8 cellular contexts compared by ENCODE assay signal in genomic region chr14:21978184-21978998, GRCh38.
DNase-seq lines count a peak whose midpoint lies in the region; ATAC-seq and TF ChIP-seq lines count a peak whose summit lies in the region.

No MANE protein-coding gene starts in this region.

- no peaks in the 10 kb centered on the region for H3K79me2 ChIP-seq in MM.1S (ENCODE audit: low read length)

- H3K4me1 ChIP-seq in MM.1S (ENCODE audit: low read length) = no peaks in the 10 kb centered on the region
- peaks cover 0 to 4% of the 10 kb centered on the region in 2 donors for H3K4me1 ChIP-seq in naive thymus-derived CD4-positive, alpha-beta T cell (ENCODE audit: control insufficient read depth in 2 of 2, insufficient read depth in 2 of 2, low read length in 2 of 2)

- 0 out of 2 replicates have a peak overlapping the region, but pooled peaks have one; percentile 11 for H2AFZ ChIP-seq in MM.1S (ENCODE audit: low read length)

- no peak overlapping the region for H3K9ac ChIP-seq in MM.1S (ENCODE audit: low read length)

- H3K27me3 Mint-ChIP-seq in activated CD4-positive, alpha-beta T cell treated with anti-CD3 and anti-CD28 coated beads, Interleukin-2, amount 10 ng/mL, durations not matched to agents 7 days and 5 days = peaks cover 3% of the 10 kb centered on the region
- H3K27me3 Mint-ChIP-seq in effector memory CD8-positive, alpha-beta T cell = peaks cover 0 to 10% of the 10 kb centered on the region in 2 donors
- H3K27me3 Mint-ChIP-seq in naive thymus-derived CD4-positive, alpha-beta T cell = peaks cover 0 to 31% (median 0%) of the 10 kb centered on the region in 5 donors

- H3K4me3 Mint-ChIP-seq in activated CD4-positive, alpha-beta T cell treated with anti-CD3 and anti-CD28 coated beads, Interleukin-2, amount 10 ng/mL, durations not matched to agents 7 days and 5 days = peak overlapping the region; percentile 73
- H3K4me3 Mint-ChIP-seq in effector memory CD8-positive, alpha-beta T cell = peak overlapping the region; percentile 64 to 70
- H3K4me3 Mint-ChIP-seq in naive thymus-derived CD4-positive, alpha-beta T cell = peak overlapping the region; percentile 43 to 84 (median 74)

- H3K4me3 ChIP-seq in MM.1S (ENCODE audit: low read length) = no peak overlapping the region
- H3K4me3 ChIP-seq in naive thymus-derived CD4-positive, alpha-beta T cell (ENCODE audit: low read length) = peak overlapping the region; percentile 9

- intact Hi-C loops in naive thymus-derived CD4-positive, alpha-beta T cell (cut with micrococcal nuclease) = loop anchor here (1.0 to 5.0 kb wide), 9 partner anchors 10 to 592 kb away; no protein-coding TSS in a partner anchor

- H3K36me3 Mint-ChIP-seq in activated CD4-positive, alpha-beta T cell treated with anti-CD3 and anti-CD28 coated beads, Interleukin-2, amount 10 ng/mL, durations not matched to agents 7 days and 5 days (ENCODE audit: low read depth) = no peaks in the 10 kb centered on the region
- H3K36me3 Mint-ChIP-seq in effector memory CD8-positive, alpha-beta T cell (ENCODE audit: insufficient read depth) = no peaks in the 10 kb centered on the region
- H3K36me3 Mint-ChIP-seq in naive thymus-derived CD4-positive, alpha-beta T cell = no peaks in the 10 kb centered on the region

- DNase-seq in A172 (ENCODE audit: low spot score) (peak; percentile 13), MM.1S (peak; percentile 59), NCI-H2029 treated with DMSO at 0.1 percent for 48 hours (lab: John Stamatoyannopoulos, UW) (no peak)
- peak; percentile 79 for DNase-seq in activated CD4-positive, alpha-beta T cell treated with anti-CD3 and anti-CD28 coated beads, Interleukin-2, amount 10 ng/mL, durations not matched to agents 7 days and 5 days
- DNase-seq in effector memory CD8-positive, alpha-beta T cell = peak; percentile 51 to 64 (median 58)
- DNase-seq in naive thymus-derived CD4-positive, alpha-beta T cell = peak; percentile 20 to 71 (median 61)

- H3K36me3 ChIP-seq in MM.1S (replicated peaks; ENCODE audit: insufficient read depth, low read length) = no peaks in the 10 kb centered on the region
- H3K36me3 ChIP-seq in naive thymus-derived CD4-positive, alpha-beta T cell (ENCODE audit: control insufficient read depth in 2 of 3, insufficient read depth in 3 of 3, low read length in 3 of 3) = no peaks in the 10 kb centered on the region

- POLR2A ChIA-PET in activated CD4-positive, alpha-beta T cell treated with anti-CD3 and anti-CD28 coated beads, Interleukin-2, amount 10 ng/mL, durations not matched to agents 7 days and 5 days (lab: Charles Lee) = interaction anchor here (0.7 kb wide), 1 partner anchor 9 kb away, joined by 3 read pairs; no protein-coding TSS in a partner anchor
- POLR2A ChIA-PET in naive thymus-derived CD4-positive, alpha-beta T cell (lab: Charles Lee) = interaction anchor here (1.0 to 2.6 kb wide), 12 partner anchors 10 to 592 kb away, joined by 3 to 15 read pairs (median 4); no protein-coding TSS in a partner anchor

- H3K27ac ChIP-seq in MM.1S (ENCODE audit: low read length) = no peak overlapping the region
- H3K27ac ChIP-seq in naive thymus-derived CD4-positive, alpha-beta T cell (ENCODE audit: low read depth, low read length) = peak overlapping the region; percentile 26

- no peaks in the 10 kb centered on the region for H4K20me1 ChIP-seq in MM.1S (ENCODE audit: insufficient read depth, low read length)

- CTCF ChIA-PET in activated CD4-positive, alpha-beta T cell treated with anti-CD3 and anti-CD28 coated beads, Interleukin-2, amount 10 ng/mL, durations not matched to agents 7 days and 5 days (lab: Charles Lee) = interaction anchor here (0.6 to 2.8 kb wide), 32 partner anchors 9 to 675 kb away, joined by 3 to 13 read pairs (median 4); no protein-coding TSS in a partner anchor
- CTCF ChIA-PET in naive thymus-derived CD4-positive, alpha-beta T cell (lab: Charles Lee) = interaction anchor here (0.5 to 4.0 kb wide), 24 partner anchors 8 to 592 kb away, joined by 3 to 53 read pairs (median 4); no protein-coding TSS in a partner anchor

- H3K27me3 ChIP-seq in MM.1S (replicated peaks; ENCODE audit: insufficient read depth, low read length) = no peaks in the 10 kb centered on the region
- no peaks in the 10 kb centered on the region for H3K27me3 ChIP-seq in naive thymus-derived CD4-positive, alpha-beta T cell (ENCODE audit: control insufficient read depth in 2 of 2, insufficient read depth in 2 of 2, low read length in 2 of 2)

- H3K4me2 ChIP-seq in MM.1S (ENCODE audit: low read depth, low read length) = no peak overlapping the region

- peak; percentile 6 for TF ChIP-seq CTCF in GM12801 (IDR thresholded peaks at IDR 0.05; ENCODE audit: extremely low read depth, insufficient read length)
- peak; percentile 73 for TF ChIP-seq CTCF in MM.1S (IDR thresholded peaks at IDR 0.05; ENCODE audit: low read length)

- H3K4me1 Mint-ChIP-seq in activated CD4-positive, alpha-beta T cell treated with anti-CD3 and anti-CD28 coated beads, Interleukin-2, amount 10 ng/mL, durations not matched to agents 7 days and 5 days = peaks cover 38% of the 10 kb centered on the region
- peaks cover 2 to 3% of the 10 kb centered on the region in 2 donors for H3K4me1 Mint-ChIP-seq in effector memory CD8-positive, alpha-beta T cell (ENCODE audit: low read depth in 2 of 2)
- peaks cover 6 to 51% (median 25%) of the 10 kb centered on the region in 7 donors for H3K4me1 Mint-ChIP-seq in naive thymus-derived CD4-positive, alpha-beta T cell

- H3F3A ChIP-seq in MM.1S (ENCODE audit: insufficient read depth, low read length) = no peaks in the 10 kb centered on the region

- H3K27ac Mint-ChIP-seq in activated CD4-positive, alpha-beta T cell treated with anti-CD3 and anti-CD28 coated beads, Interleukin-2, amount 10 ng/mL, durations not matched to agents 7 days and 5 days = peak overlapping the region; percentile 83
- H3K27ac Mint-ChIP-seq in effector memory CD8-positive, alpha-beta T cell = peak overlapping the region in 1 of 2 donors; percentile 23
- peak overlapping the region in 8 of 9 donors; percentile 60 to 85 (median 76) for H3K27ac Mint-ChIP-seq in naive thymus-derived CD4-positive, alpha-beta T cell

- H3K9me3 Mint-ChIP-seq in activated CD4-positive, alpha-beta T cell treated with anti-CD3 and anti-CD28 coated beads, Interleukin-2, amount 10 ng/mL, durations not matched to agents 7 days and 5 days = no peaks in the 10 kb centered on the region
- H3K9me3 Mint-ChIP-seq in effector memory CD8-positive, alpha-beta T cell = no peaks in the 10 kb centered on the region
- peaks cover 0 to 1% (median 0%) of the 10 kb centered on the region in 11 donors for H3K9me3 Mint-ChIP-seq in naive thymus-derived CD4-positive, alpha-beta T cell

- ATAC-seq in effector memory CD8-positive, alpha-beta T cell (replicated peaks) = peak; percentile 73
- ATAC-seq in naive thymus-derived CD4-positive, alpha-beta T cell = peak; percentile 85
- ATAC-seq in HG02588 (IDR thresholded peaks at IDR 0.05; ENCODE audit: unreplicated experiment) = no peak

- H3K9me2 ChIP-seq in MM.1S (replicated peaks; ENCODE audit: insufficient read depth, low read length) = no peaks in the 10 kb centered on the region

- no peaks in the 10 kb centered on the region for H3K9me3 ChIP-seq in MM.1S (replicated peaks; ENCODE audit: insufficient read depth, low read length)
- H3K9me3 ChIP-seq in naive thymus-derived CD4-positive, alpha-beta T cell (ENCODE audit: control insufficient read depth in 2 of 3, low read length in 3 of 3) = no peaks in the 10 kb centered on the region
